Comparison of ENCODE assay signal across 8 cellular contexts in the genomic region with DNA sequence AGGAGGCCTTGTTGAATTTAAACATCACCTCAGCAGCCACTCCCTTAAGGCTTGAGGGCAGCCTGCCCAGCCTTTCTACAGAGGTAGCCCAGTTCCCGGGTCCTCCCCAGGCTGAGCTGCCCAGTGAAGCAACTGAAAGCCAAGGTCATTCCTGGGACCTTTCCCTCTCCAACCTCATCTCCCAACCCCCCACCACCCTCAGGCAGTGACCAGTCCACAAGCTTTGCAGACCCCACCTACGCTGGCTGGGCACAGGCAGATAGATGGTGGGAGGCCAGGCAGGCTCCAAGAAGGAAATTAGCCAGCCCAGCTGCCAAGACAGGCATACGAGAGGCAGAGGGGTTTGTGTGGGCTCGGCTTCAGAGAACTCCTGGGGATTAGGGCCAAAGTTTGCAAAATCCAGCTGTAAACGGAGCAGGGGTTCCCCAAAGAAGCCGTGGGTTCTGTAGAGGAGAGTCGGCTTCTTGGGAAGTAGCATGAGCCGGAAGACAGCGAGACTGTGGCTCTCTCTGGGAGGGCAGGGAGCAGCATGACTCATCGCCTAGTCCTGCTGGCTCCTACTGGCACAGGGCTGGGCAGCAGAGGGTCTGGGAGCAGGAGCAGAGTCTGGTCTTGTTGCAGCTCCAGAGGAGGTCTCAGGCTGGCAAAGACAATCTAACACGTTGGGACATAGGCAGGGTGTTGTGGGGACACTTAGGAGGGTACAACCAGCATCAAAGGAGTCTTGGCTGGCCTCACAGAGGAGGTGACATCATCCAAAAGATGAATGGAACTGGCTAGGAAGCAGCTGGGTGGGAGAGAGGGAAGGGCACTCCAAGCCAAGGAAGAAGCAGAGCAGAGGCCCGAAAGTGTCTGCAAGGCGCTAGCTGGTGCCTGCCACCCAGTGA. TPM values are rescaled to one million over a fixed set of nuclear protein-coding genes. Genes with fewer than 3 reads are reported as not detected.
A peak's percentile ranks its signal among the peaks of the same experiment; 100 is the strongest.
DNase-seq lines count a peak whose midpoint lies in the region; ATAC-seq and TF ChIP-seq lines count a peak whose summit lies in the region.

No MANE protein-coding gene starts in this region.

- H3K27me3 Mint-ChIP-seq in CD4-positive, alpha-beta memory T cell: peaks cover 0 to 2% of the 10 kb centered on the region in 2 donors

- H3K9me3 Mint-ChIP-seq in CD4-positive, alpha-beta memory T cell: peaks cover 0 to 2% (median 0%) of the 10 kb centered on the region in 8 donors

- 11 to 23% (median 12%) methylated on average over 13 of the region's 13 CpGs for WGBS in psoas muscle, 3 donors

- H3K27ac ChIP-seq in CD4-positive, alpha-beta memory T cell (ENCODE audit: low read depth, low read length): peak overlapping the region; percentile 96
- H3K27ac ChIP-seq in angular gyrus (ENCODE audit: low read depth, low read length) (peak overlapping the region; percentile 67), right atrium auricular region (peak overlapping the region; percentile 94 to 97), psoas muscle (peak overlapping the region; percentile 90)

- H3K27me3 ChIP-seq in CD4-positive, alpha-beta memory T cell (ENCODE audit: insufficient read depth, low read length): no peaks in the 10 kb centered on the region
- H3K27me3 ChIP-seq in right atrium auricular region (no peaks in the 10 kb centered on the region), psoas muscle (ENCODE audit: insufficient read depth in 3 of 3, low read length in 2 of 3) (no peaks in the 10 kb centered on the region)

- intact Hi-C loops in CD4-positive, alpha-beta memory T cell (cut with micrococcal nuclease): no loop called here
- intact Hi-C loops in psoas muscle (cut with DNase I): no loop called here

- peaks cover 24% of the 10 kb centered on the region for H3K4me1 ChIP-seq in CD4-positive, alpha-beta memory T cell (ENCODE audit: insufficient read depth, low read length)
- H3K4me1 ChIP-seq in right atrium auricular region (peaks cover 0 to 48% of the 10 kb centered on the region in 2 donors), psoas muscle (peaks cover 40% of the 10 kb centered on the region)

- ATAC-seq in psoas muscle (peak; percentile 69 to 72 (median 70)), HG02938 (IDR thresholded peaks at IDR 0.05; ENCODE audit: unreplicated experiment) (no peak)
- ATAC-seq in activated CD4-positive, CD25-positive, alpha-beta regulatory T cell treated with anti-CD3 and anti-CD28 coated beads, Interleukin-2, amount 50 U/mL, for 24 hours: no peak

- CTCF ChIA-PET in CD4-positive, alpha-beta memory T cell (lab: Charles Lee; ENCODE audit: partially characterized antibody): interaction anchor here (9.9 to 10.6 kb wide), 2 partner anchors 14 to 16 kb away, joined by 101 to 219 read pairs; no protein-coding TSS in a partner anchor

- TF ChIP-seq CTCF in right atrium auricular region (IDR thresholded peaks at IDR 0.05): no peak
- no peak for TF ChIP-seq CTCF in psoas muscle (IDR thresholded peaks at IDR 0.05)
- TF ChIP-seq CTCF in GM10266 (IDR thresholded peaks at IDR 0.05; ENCODE audit: control insufficient read depth, insufficient read depth, low read depth, missing control alignments): no peak

- H3K27ac Mint-ChIP-seq in CD4-positive, alpha-beta memory T cell: peak overlapping the region; percentile 81 to 100 (median 93)

- no peak overlapping the region for H3K4me3 ChIP-seq in CD4-positive, alpha-beta memory T cell (ENCODE audit: low read length in 2 of 2)
- H3K4me3 ChIP-seq in right atrium auricular region: peak overlapping the region in 1 of 2 donors; percentile 21
- H3K4me3 ChIP-seq in psoas muscle: peak overlapping the region; percentile 55

- POLR2A ChIA-PET in CD4-positive, alpha-beta memory T cell (lab: Charles Lee; ENCODE audit: partially characterized antibody): interaction anchor here (8.6 to 10.8 kb wide), 2 partner anchors 15 kb away, joined by 102 to 229 read pairs; no protein-coding TSS in a partner anchor

- H3K36me3 Mint-ChIP-seq in CD4-positive, alpha-beta memory T cell: peaks cover 16 to 28% of the 10 kb centered on the region in 2 donors

- no peaks in the 10 kb centered on the region for H3K9me3 ChIP-seq in CD4-positive, alpha-beta memory T cell (ENCODE audit: control insufficient read depth in 1 of 2, low read length in 2 of 2)
- H3K9me3 ChIP-seq in right atrium auricular region (no peaks in the 10 kb centered on the region), psoas muscle (no peaks in the 10 kb centered on the region)

- H3K36me3 ChIP-seq in CD4-positive, alpha-beta memory T cell (ENCODE audit: insufficient read depth, low read length): peaks cover 11% of the 10 kb centered on the region
- H3K36me3 ChIP-seq in right atrium auricular region (no peaks in the 10 kb centered on the region), psoas muscle (ENCODE audit: insufficient read depth in 1 of 2, low read depth in 1 of 2) (peaks cover 0 to 9% of the 10 kb centered on the region in 2 donors)

- peak overlapping the region in 6 of 8 donors; percentile 45 to 95 (median 70) for H3K4me3 Mint-ChIP-seq in CD4-positive, alpha-beta memory T cell

- peaks cover 27 to 41% (median 31%) of the 10 kb centered on the region in 4 donors for H3K4me1 Mint-ChIP-seq in CD4-positive, alpha-beta memory T cell

- DNase-seq in CD4-positive, alpha-beta memory T cell: no peak
- DNase-seq in LHCN-M2 (ENCODE audit: low read depth) (peak; percentile 88), right atrium auricular region (ENCODE audit: low spot score) (peak; percentile 92), psoas muscle (peak; percentile 84 to 86), GM10266 (ENCODE audit: extremely low spot score) (no peak)

RNA-seq across cellular contexts. Expression of a gene that starts 2.8 kb away (rescaled TPM):
- total RNA-seq in CD4-positive, alpha-beta memory T cell: 10 to 100 TPM; 54.6 to 60.7 TPM
- polyA plus RNA-seq in CD4-positive, alpha-beta memory T cell: 10 to 100 TPM; 10.6 to 19.9 TPM
- 3.3 and 4.7 TPM in 2 replicates for total RNA-seq in LHCN-M2 (2014; rRNA removed)
- polyA plus RNA-seq in LHCN-M2 (2012): 4.4 TPM
- 10 to 100 TPM in 1 of 2 donors, 1 to 10 TPM in 1; 9.4 to 13.5 TPM for total RNA-seq in right atrium auricular region
- 10 to 100 TPM in 3 of 4 donors, 1 to 10 TPM in 1; 1.9 to 30.2 (median 15.6) TPM for total RNA-seq in psoas muscle
- 10 to 100 TPM in 1 of 3 donors, 1 to 10 TPM in 2; 3.2 to 23.3 (median 3.7) TPM for polyA plus RNA-seq in psoas muscle

RNA-seq across cellular contexts. Expression of a gene that starts 43.0 kb away (rescaled TPM):
- 10 to 100 TPM; 97.9 to 98.2 TPM for total RNA-seq in CD4-positive, alpha-beta memory T cell
- 100 to 1,000 TPM; 132 to 221 TPM for polyA plus RNA-seq in CD4-positive, alpha-beta memory T cell
- total RNA-seq in LHCN-M2 (2014; rRNA removed): 86.2 and 90.1 TPM in 2 replicates
- polyA plus RNA-seq in LHCN-M2 (2012): 41.0 TPM
- 10 to 100 TPM; 50.4 to 61.0 TPM for total RNA-seq in right atrium auricular region
- total RNA-seq in psoas muscle: 10 to 100 TPM; 27.2 to 35.5 (median 33.0) TPM
- 100 to 1,000 TPM in 1 of 3 donors, 10 to 100 TPM in 2; 33.8 to 109 (median 43.1) TPM for polyA plus RNA-seq in psoas muscle

Comparison
In these comparisons a context has a peak if more than half of its experiments do, and no peak if none do; other contexts are left out.
1. DNase-seq: peak in LHCN-M2 (single experiment), right atrium auricular region (single experiment) and psoas muscle (2 of 2); none in CD4-positive, alpha-beta memory T cell (0 of 5) and GM10266 (single experiment).
2. ATAC-seq: peak in psoas muscle (4 of 4); none in activated CD4-positive, CD25-positive, alpha-beta regulatory T cell treated with anti-CD3 and anti-CD28 coated beads, Interleukin-2, amount 50 U/mL, for 24 hours (0 of 2) and HG02938 (single experiment).
3. Peak in every context shown above with its lines, with median percentiles within 50 percentile points of each other: H3K27ac ChIP-seq.